Comparison of ENCODE assay signal across 9 cellular contexts in genomic region chr12:40336573-40337199, GRCh38.
A peak's percentile ranks its signal among the peaks of the same experiment; 100 is the strongest.
DNase-seq lines count a peak whose midpoint lies in the region; ATAC-seq and TF ChIP-seq lines count a peak whose summit lies in the region.
"Had no signal": no experiment of that assay in that cellular context is flagged by ENCODE, and none has a peak within 500 bp of the region (broad histone marks: within the 10 kb centered on the region; RNA-seq: fewer than 3 reads in every experiment).

No MANE protein-coding gene starts in this region.

- TF ChIP-seq POLR2A in adrenal gland (IDR thresholded peaks at IDR 0.05) = no peak

- peak overlapping the region; percentile 38 for H3K27ac Mint-ChIP-seq in memory B cell
- H3K27ac Mint-ChIP-seq in activated T-helper 1 cell treated with anti-CD3 and anti-CD28 coated beads, Interleukin-12 subunit alpha, Interleukin-12 subunit beta, Interleukin-2, Interleukin-4 antibody, amounts not matched to agents 30 ng/mL and 10 ng/mL and 1 ng/mL, durations not matched to agents 14 hours and 24 hours and 36 hours = no peak overlapping the region

- H3K27ac ChIP-seq in adrenal gland = no peak overlapping the region
- H3K27ac ChIP-seq: BLaER1 had no signal

- intact Hi-C loops in adrenal gland (cut with DNase I) = no loop called here
- intact Hi-C loops in activated T-helper 1 cell treated with anti-CD3 and anti-CD28 coated beads, Interleukin-12 subunit alpha, Interleukin-12 subunit beta, Interleukin-2, Interleukin-4 antibody, amounts not matched to agents 30 ng/mL and 10 ng/mL and 1 ng/mL, durations not matched to agents 14 hours and 24 hours and 36 hours (cut with micrococcal nuclease) = loop anchor here (5.0 kb wide), 1 partner anchor 586 kb away; no protein-coding TSS in a partner anchor

- no peaks in the 10 kb centered on the region for H3K27me3 Mint-ChIP-seq in memory B cell
- H3K27me3 Mint-ChIP-seq in activated T-helper 1 cell treated with anti-CD3 and anti-CD28 coated beads, Interleukin-12 subunit alpha, Interleukin-12 subunit beta, Interleukin-2, Interleukin-4 antibody, amounts not matched to agents 30 ng/mL and 10 ng/mL and 1 ng/mL, durations not matched to agents 14 hours and 24 hours and 36 hours (ENCODE audit: insufficient read depth) = peaks cover 5% of the 10 kb centered on the region

- WGBS in adrenal gland, 4 donors = 66 to 80% (median 72%) methylated on average over 1 of the region's 1 CpG

- no peaks in the 10 kb centered on the region for H3K9me3 ChIP-seq in adrenal gland (replicated peaks in 1 of 3)
- H3K9me3 ChIP-seq: BLaER1 had no signal

- H3K4me1 ChIP-seq in adrenal gland (replicated peaks in 1 of 2) = no peaks in the 10 kb centered on the region
- H3K4me1 ChIP-seq: BLaER1 had no signal

- H3K9me3 Mint-ChIP-seq in memory B cell = no peaks in the 10 kb centered on the region
- no peaks in the 10 kb centered on the region for H3K9me3 Mint-ChIP-seq in activated T-helper 1 cell treated with anti-CD3 and anti-CD28 coated beads, Interleukin-12 subunit alpha, Interleukin-12 subunit beta, Interleukin-2, Interleukin-4 antibody, amounts not matched to agents 30 ng/mL and 10 ng/mL and 1 ng/mL, durations not matched to agents 14 hours and 24 hours and 36 hours

- H3K4me3 ChIP-seq in adrenal gland = no peak overlapping the region
- H3K4me3 ChIP-seq: BLaER1 had no signal

- TF ChIP-seq CTCF in adrenal gland (IDR thresholded peaks at IDR 0.05) = peak in 5 of 6 experiments; percentile 29 to 50 (median 39)

- DNase-seq in NCI-H1417 (lab: John Stamatoyannopoulos, UW) = peak; percentile 25 to 70 (median 31)
- no peak for DNase-seq in NCI-H1417 treated with DMSO at 0.1 percent for 48 hours (lab: John Stamatoyannopoulos, UW)
- peak; percentile 30 for DNase-seq in HuH-7 (ENCODE audit: low spot score)
- DNase-seq in adrenal gland = no peak
- no peak for DNase-seq in memory B cell (ENCODE audit: low spot score in 2 of 2)
- DNase-seq in C1 segment of cervical spinal cord (lab: John Stamatoyannopoulos, UW) = no peak
- no peak for DNase-seq in activated T-helper 1 cell treated with anti-CD3 and anti-CD28 coated beads, Interleukin-12 subunit alpha, Interleukin-12 subunit beta, Interleukin-2, Interleukin-4 antibody, amounts not matched to agents 30 ng/mL and 10 ng/mL and 1 ng/mL, durations not matched to agents 14 hours and 24 hours and 36 hours (ENCODE audit: low spot score)

- ATAC-seq in memory B cell (ENCODE audit: low read depth) (no peak), HG03342 (IDR thresholded peaks at IDR 0.05; ENCODE audit: unreplicated experiment) (no peak)

- H3K4me3 Mint-ChIP-seq in memory B cell = no peak overlapping the region
- no peak overlapping the region for H3K4me3 Mint-ChIP-seq in activated T-helper 1 cell treated with anti-CD3 and anti-CD28 coated beads, Interleukin-12 subunit alpha, Interleukin-12 subunit beta, Interleukin-2, Interleukin-4 antibody, amounts not matched to agents 30 ng/mL and 10 ng/mL and 1 ng/mL, durations not matched to agents 14 hours and 24 hours and 36 hours

- H3K36me3 ChIP-seq in adrenal gland (replicated peaks in 1 of 2) = no peaks in the 10 kb centered on the region
- H3K36me3 ChIP-seq: BLaER1 had no signal

- H3K36me3 Mint-ChIP-seq in memory B cell = peaks cover 32% of the 10 kb centered on the region
- no peaks in the 10 kb centered on the region for H3K36me3 Mint-ChIP-seq in activated T-helper 1 cell treated with anti-CD3 and anti-CD28 coated beads, Interleukin-12 subunit alpha, Interleukin-12 subunit beta, Interleukin-2, Interleukin-4 antibody, amounts not matched to agents 30 ng/mL and 10 ng/mL and 1 ng/mL, durations not matched to agents 14 hours and 24 hours and 36 hours (ENCODE audit: low read depth)

- H3K4me1 Mint-ChIP-seq in memory B cell = peaks cover 4% of the 10 kb centered on the region
- no peaks in the 10 kb centered on the region for H3K4me1 Mint-ChIP-seq in activated T-helper 1 cell treated with anti-CD3 and anti-CD28 coated beads, Interleukin-12 subunit alpha, Interleukin-12 subunit beta, Interleukin-2, Interleukin-4 antibody, amounts not matched to agents 30 ng/mL and 10 ng/mL and 1 ng/mL, durations not matched to agents 14 hours and 24 hours and 36 hours (ENCODE audit: low read depth)

- H3K27me3 ChIP-seq in adrenal gland = no peaks in the 10 kb centered on the region
- H3K27me3 ChIP-seq: BLaER1 had no signal

Comparison
In these comparisons a context has a peak if more than half of its experiments do, and no peak if none do; other contexts are left out.
1. DNase-seq: peak in NCI-H1417 (3 of 3) and HuH-7 (single experiment); none in NCI-H1417 treated with DMSO at 0.1 percent for 48 hours (single experiment), adrenal gland (0 of 7), memory B cell (0 of 2), C1 segment of cervical spinal cord (0 of 14) and activated T-helper 1 cell treated with anti-CD3 and anti-CD28 coated beads, Interleukin-12 subunit alpha, Interleukin-12 subunit beta, Interleukin-2, Interleukin-4 antibody, amounts not matched to agents 30 ng/mL and 10 ng/mL and 1 ng/mL, durations not matched to agents 14 hours and 24 hours and 36 hours (single experiment).